In genomic region chr3:40845447-40845846, GRCh38 we compare ENCODE assay signal across 26 cellular contexts.
"Had no signal": no experiment of that assay in that cellular context is flagged by ENCODE, and none has a peak within 500 bp of the region (broad histone marks: within the 10 kb centered on the region; RNA-seq: fewer than 3 reads in every experiment).

No MANE protein-coding gene starts in this region.

- H3K9ac ChIP-seq: SK-N-SH had no signal

- H3K27ac ChIP-seq: brain microvascular endothelial cell, RWPE1, WERI-Rb-1 had no signal

- H3K27me3 ChIP-seq: brain microvascular endothelial cell, SJCRH30 had no signal

- H3K4me2 ChIP-seq: SK-N-SH had no signal

- H3K9me3 ChIP-seq: SJCRH30, SK-N-SH had no signal

- DNase-seq: activated CD4-positive, alpha-beta memory T cell treated with anti-CD3 and anti-CD28 coated beads, Interleukin-2, amount 10 ng/mL, durations not matched to agents 7 days and 5 days; activated CD4-positive, alpha-beta T cell treated with anti-CD3 and anti-CD28 coated beads for 36 hours; activated CD4-positive, alpha-beta T cell treated with anti-CD3 and anti-CD28 coated beads, Interleukin-2, amount 50 U/mL, for 1 hour; activated CD8-positive, alpha-beta memory T cell treated with anti-CD3 and anti-CD28 coated beads, Interleukin-2, amount 50 U/mL, for 4 hours; activated gamma-delta T cell treated with Interleukin-2 at 50 U/mL for 16 hours; activated naive CD4-positive, alpha-beta T cell treated with anti-CD3 and anti-CD28 coated beads, Interleukin-2, amount 10 ng/mL, durations not matched to agents 7 days and 5 days; activated naive CD8-positive, alpha-beta T cell treated with anti-CD3 and anti-CD28 coated beads for 36 hours; activated T-cell treated with anti-CD3 and anti-CD28 coated beads, Interleukin-2, amount 50 U/mL, for 72 hours; brain microvascular endothelial cell; cerebellar nuclear complex; Karpas-422; NCI-H1105 treated with DMSO at 0.1 percent for 48 hours; NCI-H146; NCI-H2029 treated with DMSO at 0.1 percent for 48 hours; NCI-H345; NCI-H510A; NCI-H82; OCI-M1; Right ventricle myocardium superior; SJCRH30; SK-N-SH; T-helper 1 cell; WERI-Rb-1 had no signal

- ATAC-seq: activated CD4-positive, alpha-beta T cell treated with anti-CD3 and anti-CD28 coated beads for 36 hours; activated T-cell treated with anti-CD3 and anti-CD28 coated beads, Interleukin-2, amount 50 U/mL, for 72 hours; K562; Panc1 had no signal

- H3K4me3 ChIP-seq: K562, SJCRH30 had no signal

- H3K36me3 ChIP-seq: brain microvascular endothelial cell, SJCRH30, WERI-Rb-1 had no signal
